In genomic region chr1:234973426-234974250, GRCh38 we compare ENCODE assay signal across 9 cellular contexts.
DNase-seq lines count a peak whose midpoint lies in the region; ATAC-seq and TF ChIP-seq lines count a peak whose summit lies in the region.
"Had no signal": no experiment of that assay in that cellular context is flagged by ENCODE, and none has a peak within 500 bp of the region (broad histone marks: within the 10 kb centered on the region; RNA-seq: fewer than 3 reads in every experiment).

No MANE protein-coding gene starts in this region.

- DNase-seq in activated T-cell treated with anti-CD3 and anti-CD28 coated beads, Interleukin-2, amount 50 U/mL, for 1 hour: peak; percentile 16
- no peak for DNase-seq in activated T-cell treated with anti-CD3 and anti-CD28 coated beads, Interleukin-2, amount 50 U/mL, for 4 hours
- DNase-seq in NCI-H510A (lab: John Stamatoyannopoulos, UW) (peak; percentile 74), suprapubic skin (ENCODE audit: low spot score in 2 of 2) (peak in 1 of 2 donors; percentile 66), A172 (ENCODE audit: low spot score) (no peak), putamen (ENCODE audit: low spot score) (no peak)

- TF ChIP-seq POLR2A in gastroesophageal sphincter (IDR thresholded peaks at IDR 0.05): no peak
- no peak for TF ChIP-seq POLR2A in suprapubic skin (IDR thresholded peaks at IDR 0.05)

- H3K4me1 Mint-ChIP-seq in activated T-cell treated with anti-CD3 and anti-CD28 coated beads, Interleukin-2, amount 50 U/mL, for 4 hours (ENCODE audit: low read depth): peaks cover 74% of the 10 kb centered on the region

- ATAC-seq in activated T-cell treated with anti-CD3 and anti-CD28 coated beads, Interleukin-2, amount 50 U/mL, for 4 hours: no peak
- no peak for ATAC-seq in gastroesophageal sphincter
- no peak for ATAC-seq in GM19324 (IDR thresholded peaks at IDR 0.05; ENCODE audit: low FRiP score, unreplicated experiment)

- TF ChIP-seq CTCF in gastroesophageal sphincter (IDR thresholded peaks at IDR 0.05): no peak
- TF ChIP-seq CTCF in suprapubic skin (IDR thresholded peaks at IDR 0.05): no peak

- no peaks in the 10 kb centered on the region for H3K9me3 ChIP-seq in gastroesophageal sphincter
- no peaks in the 10 kb centered on the region for H3K9me3 ChIP-seq in suprapubic skin

- no peaks in the 10 kb centered on the region for H3K36me3 Mint-ChIP-seq in activated T-cell treated with anti-CD3 and anti-CD28 coated beads, Interleukin-2, amount 50 U/mL, for 4 hours (ENCODE audit: insufficient read depth)

- TF ChIP-seq EP300 in gastroesophageal sphincter (IDR thresholded peaks at IDR 0.05) (no peak), suprapubic skin (IDR thresholded peaks at IDR 0.05) (no peak)

- H3K9me3 Mint-ChIP-seq in activated T-cell treated with anti-CD3 and anti-CD28 coated beads, Interleukin-2, amount 50 U/mL, for 4 hours: no peaks in the 10 kb centered on the region

- no peak overlapping the region for H3K4me3 ChIP-seq in gastroesophageal sphincter
- no peak overlapping the region for H3K4me3 ChIP-seq in suprapubic skin
- H3K4me3 ChIP-seq: dorsolateral prefrontal cortex had no signal

- no peaks in the 10 kb centered on the region for H3K27me3 ChIP-seq in gastroesophageal sphincter
- no peaks in the 10 kb centered on the region for H3K27me3 ChIP-seq in suprapubic skin
- H3K27me3 ChIP-seq: dorsolateral prefrontal cortex had no signal

- H3K36me3 ChIP-seq in gastroesophageal sphincter (no peaks in the 10 kb centered on the region), suprapubic skin (no peaks in the 10 kb centered on the region)

- WGBS in gastroesophageal sphincter (ENCODE audit: low coverage in 1 of 2), 2 donors: 61% methylated on average over 2 of the region's 10 CpGs; no CpG with 5 or more reads in 1 of the 2 donors
- WGBS in suprapubic skin: 79% methylated on average over 10 of the region's 10 CpGs

- H3K4me3 Mint-ChIP-seq in activated T-cell treated with anti-CD3 and anti-CD28 coated beads, Interleukin-2, amount 50 U/mL, for 4 hours: no peak overlapping the region

- no peaks in the 10 kb centered on the region for H3K27me3 Mint-ChIP-seq in activated T-cell treated with anti-CD3 and anti-CD28 coated beads, Interleukin-2, amount 50 U/mL, for 4 hours (ENCODE audit: low read depth)

- H3K27ac ChIP-seq in gastroesophageal sphincter (peak overlapping the region in 3 of 4 donors; percentile 90 to 97 (median 91)), suprapubic skin (peak overlapping the region; percentile 17)

- H3K4me1 ChIP-seq in gastroesophageal sphincter: peaks cover 12 to 67% (median 35%) of the 10 kb centered on the region in 3 donors
- peaks cover 67% of the 10 kb centered on the region for H3K4me1 ChIP-seq in suprapubic skin

Comparison
In these comparisons a context has a peak if more than half of its experiments do, and no peak if none do; other contexts are left out.
1. DNase-seq: peak in activated T-cell treated with anti-CD3 and anti-CD28 coated beads, Interleukin-2, amount 50 U/mL, for 1 hour (single experiment) and NCI-H510A (single experiment); none in activated T-cell treated with anti-CD3 and anti-CD28 coated beads, Interleukin-2, amount 50 U/mL, for 4 hours (single experiment), A172 (single experiment) and putamen (single experiment).